8 cellular contexts compared by ENCODE assay signal in the genomic region with DNA sequence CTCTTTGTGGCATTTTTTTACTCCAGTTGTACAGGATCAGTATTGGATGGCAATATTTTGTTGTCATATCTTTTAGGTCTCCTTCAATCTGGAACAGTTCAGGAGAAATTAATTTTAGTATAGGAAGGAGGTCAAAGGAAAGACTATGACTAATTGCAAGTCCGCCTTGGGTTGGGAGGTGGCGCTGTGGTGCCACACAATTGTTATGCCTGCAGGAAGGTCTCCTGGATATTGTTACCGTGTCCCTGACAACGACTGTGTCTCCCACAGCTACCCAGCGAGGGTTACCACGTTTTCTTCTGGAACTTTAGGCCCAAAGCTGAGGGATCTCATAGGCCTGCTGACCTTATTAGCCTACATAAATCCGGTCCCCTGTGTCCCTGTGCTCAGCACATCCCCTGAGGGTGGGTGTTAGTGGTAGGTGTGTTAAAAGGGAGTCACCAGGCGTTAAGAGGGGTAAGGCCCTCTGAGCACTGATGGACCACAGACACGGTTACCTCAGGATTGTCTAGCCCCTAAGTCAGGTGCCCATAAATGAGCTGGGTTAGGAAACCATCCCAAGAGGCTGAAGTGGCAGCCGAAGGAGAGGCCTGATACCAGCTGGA. TPM values are rescaled to one million over a fixed set of nuclear protein-coding genes. Genes with fewer than 3 reads are reported as not detected.
DNase-seq lines count a peak whose midpoint lies in the region; ATAC-seq and TF ChIP-seq lines count a peak whose summit lies in the region.

No MANE protein-coding gene starts in this region.

- H3K27ac Mint-ChIP-seq in activated CD4-positive, alpha-beta memory T cell treated with anti-CD3 and anti-CD28 coated beads, Interleukin-2, amount 10 ng/mL, durations not matched to agents 7 days and 5 days = no peak overlapping the region
- no peak overlapping the region for H3K27ac Mint-ChIP-seq in endodermal cell
- H3K27ac Mint-ChIP-seq in stimulated activated naive B cell treated with anti-CD40 and anti-IgM and Interleukin-4, amounts not matched to agents 10 μg/mL and 1 μg/mL and 100 μg/mL, for 72 hours = no peak overlapping the region

- TF ChIP-seq CTCF in endodermal cell (conservative IDR thresholded peaks at IDR 0.05) = peak; percentile 96
- TF ChIP-seq CTCF in mucosa of descending colon (IDR thresholded peaks at IDR 0.05) = peak; percentile 45

- DNase-seq in SIG-M5 treated with dmso at 0.1 percent for 504 hours (lab: John Stamatoyannopoulos, UW; ENCODE audit: unreplicated experiment) (peak; percentile 62), SIG-M5 (lab: John Stamatoyannopoulos, UW) (no peak), NCI-H526 treated with DMSO at 0.1 percent for 48 hours (lab: John Stamatoyannopoulos, UW) (peak; percentile 45), endodermal cell (peak; percentile 89), mucosa of descending colon (peak; percentile 57 to 72 (median 69))
- DNase-seq in activated CD4-positive, alpha-beta memory T cell treated with anti-CD3 and anti-CD28 coated beads, Interleukin-2, amount 10 ng/mL, durations not matched to agents 7 days and 5 days = peak; percentile 67
- DNase-seq in stimulated activated naive B cell treated with anti-CD40 and anti-IgM and Interleukin-4, amounts not matched to agents 10 μg/mL and 1 μg/mL and 100 μg/mL, for 72 hours = peak; percentile 20

- H3K4me1 ChIP-seq in endodermal cell (ENCODE audit: control insufficient read depth, insufficient read depth, low read length) = no peaks in the 10 kb centered on the region
- no peaks in the 10 kb centered on the region for H3K4me1 ChIP-seq in mucosa of descending colon (ENCODE audit: low read depth)

- peaks cover 7% of the 10 kb centered on the region for H3K4me1 Mint-ChIP-seq in activated CD4-positive, alpha-beta memory T cell treated with anti-CD3 and anti-CD28 coated beads, Interleukin-2, amount 10 ng/mL, durations not matched to agents 7 days and 5 days
- H3K4me1 Mint-ChIP-seq in endodermal cell = peaks cover 29% of the 10 kb centered on the region
- H3K4me1 Mint-ChIP-seq in stimulated activated naive B cell treated with anti-CD40 and anti-IgM and Interleukin-4, amounts not matched to agents 10 μg/mL and 1 μg/mL and 100 μg/mL, for 72 hours = peaks cover 3 to 7% of the 10 kb centered on the region in 2 donors

- 28 to 38% methylated on average over 6 to 10 of the region's 10 CpGs for WGBS in endodermal cell (ENCODE audit: insufficient coverage in 1 of 2, insufficient read length in 1 of 2), 2 experiments

- H3K27me3 Mint-ChIP-seq in activated CD4-positive, alpha-beta memory T cell treated with anti-CD3 and anti-CD28 coated beads, Interleukin-2, amount 10 ng/mL, durations not matched to agents 7 days and 5 days = peaks cover 3% of the 10 kb centered on the region
- H3K27me3 Mint-ChIP-seq in endodermal cell (ENCODE audit: insufficient read depth) = no peaks in the 10 kb centered on the region
- H3K27me3 Mint-ChIP-seq in stimulated activated naive B cell treated with anti-CD40 and anti-IgM and Interleukin-4, amounts not matched to agents 10 μg/mL and 1 μg/mL and 100 μg/mL, for 72 hours = no peaks in the 10 kb centered on the region

- H3K36me3 Mint-ChIP-seq in activated CD4-positive, alpha-beta memory T cell treated with anti-CD3 and anti-CD28 coated beads, Interleukin-2, amount 10 ng/mL, durations not matched to agents 7 days and 5 days (ENCODE audit: low read depth) = no peaks in the 10 kb centered on the region
- H3K36me3 Mint-ChIP-seq in endodermal cell (ENCODE audit: low read depth) = no peaks in the 10 kb centered on the region
- H3K36me3 Mint-ChIP-seq in stimulated activated naive B cell treated with anti-CD40 and anti-IgM and Interleukin-4, amounts not matched to agents 10 μg/mL and 1 μg/mL and 100 μg/mL, for 72 hours = peaks cover 0 to 4% of the 10 kb centered on the region in 2 donors

- intact Hi-C loops in mucosa of descending colon (cut with DNase I, micrococcal nuclease) = loop anchor here in 1 of 2 donors (10.0 kb wide), 1 partner anchor 363 kb away; no protein-coding TSS in a partner anchor

- H3K36me3 ChIP-seq in endodermal cell (ENCODE audit: control insufficient read depth, insufficient read depth, low read length) = no peaks in the 10 kb centered on the region
- H3K36me3 ChIP-seq in mucosa of descending colon (ENCODE audit: low read depth) = no peaks in the 10 kb centered on the region

- H3K9me3 ChIP-seq in endodermal cell (ENCODE audit: control insufficient read depth, low read length) (peaks cover 8% of the 10 kb centered on the region), mucosa of descending colon (no peaks in the 10 kb centered on the region)

- no peak overlapping the region for H3K27ac ChIP-seq in endodermal cell (ENCODE audit: low read depth, low read length)

- H3K4me3 ChIP-seq in endodermal cell (ENCODE audit: low read length) (no peak overlapping the region), mucosa of descending colon (no peak overlapping the region)

- no peak overlapping the region for H3K4me3 Mint-ChIP-seq in activated CD4-positive, alpha-beta memory T cell treated with anti-CD3 and anti-CD28 coated beads, Interleukin-2, amount 10 ng/mL, durations not matched to agents 7 days and 5 days
- no peak overlapping the region for H3K4me3 Mint-ChIP-seq in endodermal cell
- H3K4me3 Mint-ChIP-seq in stimulated activated naive B cell treated with anti-CD40 and anti-IgM and Interleukin-4, amounts not matched to agents 10 μg/mL and 1 μg/mL and 100 μg/mL, for 72 hours = no peak overlapping the region

- no peak overlapping the region for H3K9ac ChIP-seq in endodermal cell (ENCODE audit: extremely low read depth, low read length, poor library complexity, severe bottlenecking)

- ATAC-seq in HG03432 (IDR thresholded peaks at IDR 0.05; ENCODE audit: unreplicated experiment) (peak; percentile 62), mucosa of descending colon (peak; percentile 88)
- ATAC-seq in stimulated activated naive B cell treated with anti-CD40 and anti-IgM and Interleukin-4, amounts not matched to agents 10 μg/mL and 1 μg/mL and 100 μg/mL, for 72 hours (replicated peaks) = peak; percentile 55 to 64

- H3K9me3 Mint-ChIP-seq in activated CD4-positive, alpha-beta memory T cell treated with anti-CD3 and anti-CD28 coated beads, Interleukin-2, amount 10 ng/mL, durations not matched to agents 7 days and 5 days = no peaks in the 10 kb centered on the region
- H3K9me3 Mint-ChIP-seq in endodermal cell = peaks cover 10% of the 10 kb centered on the region
- peaks cover 4 to 5% of the 10 kb centered on the region in 2 donors for H3K9me3 Mint-ChIP-seq in stimulated activated naive B cell treated with anti-CD40 and anti-IgM and Interleukin-4, amounts not matched to agents 10 μg/mL and 1 μg/mL and 100 μg/mL, for 72 hours

- POLR2A ChIA-PET in activated CD4-positive, alpha-beta memory T cell treated with anti-CD3 and anti-CD28 coated beads, Interleukin-2, amount 10 ng/mL, durations not matched to agents 7 days and 5 days (lab: Charles Lee) = interaction anchor here (0.7 to 2.4 kb wide), 2 partner anchors 22 to 522 kb away, joined by 3 to 7 read pairs; no protein-coding TSS in a partner anchor

- no peaks in the 10 kb centered on the region for H3K27me3 ChIP-seq in endodermal cell (ENCODE audit: control insufficient read depth, insufficient read depth, low read length, poor library complexity, severe bottlenecking)

- CTCF ChIA-PET in activated CD4-positive, alpha-beta memory T cell treated with anti-CD3 and anti-CD28 coated beads, Interleukin-2, amount 10 ng/mL, durations not matched to agents 7 days and 5 days (lab: Charles Lee) = interaction anchor here (0.7 to 6.8 kb wide), 24 partner anchors 8 to 1009 kb away, joined by 3 to 64 read pairs (median 4); a partner anchor contains a TSS

RNA-seq across cellular contexts. Expression of a gene that starts 31.5 kb away (rescaled TPM):
- total RNA-seq in activated CD4-positive, alpha-beta memory T cell treated with anti-CD3 and anti-CD28 coated beads, Interleukin-2, amount 10 ng/mL, durations not matched to agents 7 days and 5 days = not detected
- total RNA-seq in endodermal cell (under 1 TPM; 0.49 to 0.81 TPM), mucosa of descending colon (10 to 100 TPM in 1 of 3 donors, 1 to 10 TPM in 1, under 1 TPM in 1; 0.65 to 13.5 (median 1.2) TPM)
- polyA plus RNA-seq in endodermal cell (2013, experiment 1 of 2) = 0.36 TPM
- polyA plus RNA-seq in endodermal cell (2013, experiment 2 of 2) = 0.50 TPM
